Comparison of ENCODE assay signal across 27 cellular contexts in the genomic region with DNA sequence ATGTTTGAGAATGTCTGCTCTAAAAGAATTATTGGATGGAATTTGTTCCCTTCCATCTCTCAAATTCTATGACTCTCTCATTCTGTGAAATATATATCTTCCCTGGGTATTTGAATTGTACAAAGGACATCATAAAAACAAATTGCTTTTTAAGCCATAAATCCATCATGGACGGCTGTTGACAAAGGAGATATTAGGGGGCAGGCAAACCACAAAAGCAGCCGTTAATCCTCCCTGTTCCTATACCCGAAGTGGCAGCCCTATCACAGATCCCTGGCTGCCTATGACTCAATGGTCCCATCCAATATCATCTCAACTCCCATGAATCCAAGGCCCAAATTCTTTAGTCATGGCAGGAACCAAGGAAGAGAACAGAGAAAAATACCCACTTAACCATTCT. TPM values are rescaled to one million over a fixed set of nuclear protein-coding genes. Genes with fewer than 3 reads are reported as not detected.
DNase-seq lines count a peak whose midpoint lies in the region; ATAC-seq, FAIRE-seq and TF ChIP-seq lines count a peak whose summit lies in the region.
"Had no signal": no experiment of that assay in that cellular context is flagged by ENCODE, and none has a peak within 500 bp of the region (broad histone marks: within the 10 kb centered on the region; RNA-seq: fewer than 3 reads in every experiment).

No MANE protein-coding gene starts in this region.

- H3K9me3 ChIP-seq in K562 (replicated peaks; ENCODE audit: control insufficient read depth, insufficient read depth, low read depth, low read length) = no peaks in the 10 kb centered on the region
- H3K9me3 ChIP-seq in keratinocyte (ENCODE audit: control insufficient read depth, low read depth, low read length) = no peaks in the 10 kb centered on the region
- H3K9me3 ChIP-seq: A549; BE2C; BLaER1 treated with 17β-estradiol and CSF1 and Interleukin-3, amounts not matched to agents 10 nM and 100 nM had no signal

- no peaks in the 10 kb centered on the region; a peak in 1 of 5 replicates for H3K27me3 ChIP-seq in K562 (ENCODE audit: control insufficient read depth in 2 of 2, insufficient read depth in 2 of 2, low read length in 2 of 2)
- H3K27me3 ChIP-seq in keratinocyte (ENCODE audit: control insufficient read depth, extremely low read depth, insufficient read depth, low read length) = no peaks in the 10 kb centered on the region
- H3K27me3 ChIP-seq in dorsolateral prefrontal cortex = peaks cover 0 to 9% (median 0%) of the 10 kb centered on the region in 45 donors
- H3K27me3 ChIP-seq: BLaER1 treated with 17β-estradiol and CSF1 and Interleukin-3, amounts not matched to agents 10 nM and 100 nM had no signal

- H3K36me3 Mint-ChIP-seq in type B pancreatic cell = no peaks in the 10 kb centered on the region
- H3K36me3 Mint-ChIP-seq: CD14-positive monocyte; CD8-positive, alpha-beta memory T cell had no signal

- H3K9ac ChIP-seq in K562 (ENCODE audit: insufficient read depth in 1 of 2, low read depth in 2 of 2, low read length in 2 of 2) = no peak overlapping the region
- no peak overlapping the region for H3K9ac ChIP-seq in keratinocyte (ENCODE audit: control insufficient read depth, extremely low read depth, insufficient read depth, low read length)
- H3K9ac ChIP-seq: BLaER1 treated with 17β-estradiol and CSF1 and Interleukin-3, amounts not matched to agents 10 nM and 100 nM; GM23248 had no signal

- in situ Hi-C loops in K562 (cut with MboI) = no loop called here

- H3K27ac Mint-ChIP-seq in type B pancreatic cell = peak overlapping the region; percentile 53
- H3K27ac Mint-ChIP-seq: CD14-positive monocyte; CD4-positive, alpha-beta T cell had no signal

- CTCF ChIA-PET in K562 (lab: Yijun Ruan, JAX; ENCODE audit: low intra/inter-chr PET ratio) = no interaction called here

- H4K20me1 ChIP-seq in K562 (replicated peaks; ENCODE audit: control insufficient read depth, insufficient read depth, low read length) (no peaks in the 10 kb centered on the region), keratinocyte (ENCODE audit: control insufficient read depth, extremely low read depth, insufficient read depth, low read length) (no peaks in the 10 kb centered on the region)
- H4K20me1 ChIP-seq: BLaER1 treated with 17β-estradiol and CSF1 and Interleukin-3, amounts not matched to agents 10 nM and 100 nM had no signal

- peak; percentile 44; the same call in 1 of the 2 replicates for TF ChIP-seq EP300 in K562 (IDR thresholded peaks at IDR 0.05; ENCODE audit: low read length)

- H3K9me3 Mint-ChIP-seq in type B pancreatic cell = no peaks in the 10 kb centered on the region
- H3K9me3 Mint-ChIP-seq: CD14-positive monocyte; CD4-positive, alpha-beta T cell; CD8-positive, alpha-beta memory T cell had no signal

- H3K36me3 ChIP-seq in K562 (ENCODE audit: control insufficient read depth, insufficient read depth, low read length) (no peaks in the 10 kb centered on the region), keratinocyte (ENCODE audit: control insufficient read depth in 2 of 2, extremely low read depth in 1 of 2, insufficient read depth in 2 of 2, low read length in 2 of 2) (no peaks in the 10 kb centered on the region)
- H3K36me3 ChIP-seq: BE2C; BLaER1 treated with 17β-estradiol and CSF1 and Interleukin-3, amounts not matched to agents 10 nM and 100 nM had no signal

- intact Hi-C loops in K562 (cut with micrococcal nuclease) (no loop called here), dorsolateral prefrontal cortex (cut with DNase I) (loop anchor here (10.0 kb wide), 4 partner anchors 96 to 636 kb away; no protein-coding TSS in a partner anchor)

- WGBS in K562 (ENCODE audit: insufficient coverage, low coverage, missing lambda C conversion rate) = 0% methylated on average over 3 of the region's 3 CpGs

- POLR2A ChIA-PET in K562 (lab: Yijun Ruan, JAX) = interaction anchor here (0.6 kb wide), 1 partner anchor 13 kb away, joined by 3 read pairs; no protein-coding TSS in a partner anchor

- H2AFZ ChIP-seq in K562 (ENCODE audit: low read depth, low read length) = peak overlapping the region; percentile 69
- H2AFZ ChIP-seq in keratinocyte (ENCODE audit: control insufficient read depth, low read length) = no peak overlapping the region
- H2AFZ ChIP-seq: GM23248 had no signal

- DNase-seq in SW480 (ENCODE audit: low spot score) (peak; percentile 41), K562 (ENCODE audit: extremely low read depth in 1 of 4, low spot score in 3 of 4) (peak in 3 of 4 experiments; percentile 24 to 56 (median 53)), keratinocyte (ENCODE audit: low read depth, low spot score) (no peak), type B pancreatic cell (ENCODE audit: extremely low spot score, unreplicated experiment) (no peak), NOMO-1 treated with DMSO at 0.1 percent for 48 hours (lab: John Stamatoyannopoulos, UW; ENCODE audit: unreplicated experiment) (no peak), dorsolateral prefrontal cortex (no peak), HT-29 (ENCODE audit: low spot score) (no peak)
- DNase-seq: 8988T; ACHN; AML-193; BE2C; CD4-positive, alpha-beta T cell; CD8-positive, alpha-beta memory T cell; DMS 273 treated with DMSO at 0.1 percent for 48 hours; DMS79; EL; GDM1; GM23248; H7; HCEC 1CT had no signal

- TF ChIP-seq POLR2A in K562 (conservative IDR thresholded peaks at IDR 0.05) = no peak

- peaks cover 4% of the 10 kb centered on the region for H3K4me1 Mint-ChIP-seq in type B pancreatic cell (ENCODE audit: unreplicated experiment)
- H3K4me1 Mint-ChIP-seq: CD14-positive monocyte; CD8-positive, alpha-beta memory T cell had no signal

- TF ChIP-seq RAD21 in K562 (CRISPR knock-in tag; conservative IDR thresholded peaks at IDR 0.05 in 1 of 2, IDR thresholded peaks at IDR 0.05 in 1 of 2) = no peak

- H3K79me2 ChIP-seq in K562 (ENCODE audit: control insufficient read depth, insufficient read depth, low read length) = no peaks in the 10 kb centered on the region
- no peaks in the 10 kb centered on the region for H3K79me2 ChIP-seq in keratinocyte (ENCODE audit: control insufficient read depth, insufficient read depth, low read length)

- BruUV-seq in K562 (replicated peaks; lab: Mats Ljungman, UMichigan) = no TSS peak

- H3K4me3 Mint-ChIP-seq in type B pancreatic cell = no peak overlapping the region
- H3K4me3 Mint-ChIP-seq: CD14-positive monocyte; CD4-positive, alpha-beta T cell; CD8-positive, alpha-beta memory T cell had no signal

- no peak overlapping the region for H3K4me2 ChIP-seq in K562 (ENCODE audit: insufficient read depth, low read length)
- H3K4me2 ChIP-seq in keratinocyte (ENCODE audit: control insufficient read depth, extremely low read depth, insufficient read depth, low read depth, low read length) = no peak overlapping the region
- H3K4me2 ChIP-seq: A549; BLaER1 treated with 17β-estradiol and CSF1 and Interleukin-3, amounts not matched to agents 10 nM and 100 nM had no signal

- H3K27ac ChIP-seq in K562 (ENCODE audit: extremely low read depth, low read depth, low read length) (no peak overlapping the region; the same call in 2 of the 3 replicates), keratinocyte (ENCODE audit: control insufficient read depth, insufficient read depth, low read length) (no peak overlapping the region), dorsolateral prefrontal cortex (no peak overlapping the region)
- H3K27ac ChIP-seq: A549; BLaER1 treated with 17β-estradiol and CSF1 and Interleukin-3, amounts not matched to agents 10 nM and 100 nM; GM23248 had no signal

- TF ChIP-seq CTCF in K562 (IDR thresholded peaks at IDR 0.05 in 2 of 3, conservative IDR thresholded peaks at IDR 0.05 in 1 of 3; ENCODE audit: insufficient read depth in 2 of 3, low read depth in 1 of 3, low read length in 3 of 3) (no peak), keratinocyte (optimal IDR thresholded peaks at IDR 0.05 in 1 of 3, IDR thresholded peaks at IDR 0.05 in 1 of 3, conservative IDR thresholded peaks at IDR 0.05 in 1 of 3; ENCODE audit: extremely low read depth in 1 of 3, insufficient read depth in 2 of 3, low read length in 3 of 3) (no peak), type B pancreatic cell (conservative IDR thresholded peaks at IDR 0.05) (no peak), dorsolateral prefrontal cortex (IDR thresholded peaks at IDR 0.05 in 54 of 56, conservative IDR thresholded peaks at IDR 0.05 in 2 of 56; ENCODE audit: low read depth in 1 of 56, partially characterized antibody in 56 of 56) (no peak)

- H3K4me3 ChIP-seq in K562 = no peak overlapping the region
- no peak overlapping the region for H3K4me3 ChIP-seq in keratinocyte (ENCODE audit: control insufficient read depth in 2 of 3, extremely low read depth in 1 of 3, insufficient read depth in 2 of 3, low read depth in 1 of 3, low read length in 3 of 3)
- no peak overlapping the region for H3K4me3 ChIP-seq in dorsolateral prefrontal cortex
- H3K4me3 ChIP-seq: A549; BLaER1 treated with 17β-estradiol and CSF1 and Interleukin-3, amounts not matched to agents 10 nM and 100 nM; GM12878; GM23248 had no signal

- peaks cover 31% of the 10 kb centered on the region for H3K27me3 Mint-ChIP-seq in type B pancreatic cell

- no peak for ATAC-seq in K562
- ATAC-seq: A549, GM12878 had no signal

- H3K4me1 ChIP-seq in K562 (replicated peaks in 1 of 2; ENCODE audit: control insufficient read depth in 2 of 2, insufficient read depth in 2 of 2, low read length in 2 of 2) (peaks cover 0 to 38% of the 10 kb centered on the region in 2 experiments; a peak in 3 of 5 replicates), keratinocyte (ENCODE audit: control insufficient read depth, extremely low read depth, insufficient read depth, low read length) (peaks cover 10% of the 10 kb centered on the region)
- H3K4me1 ChIP-seq: A549; BE2C; BLaER1 treated with 17β-estradiol and CSF1 and Interleukin-3, amounts not matched to agents 10 nM and 100 nM had no signal

- H3K9me1 ChIP-seq in K562 (ENCODE audit: control insufficient read depth, insufficient read depth, low read length) (no peaks in the 10 kb centered on the region), keratinocyte (ENCODE audit: control insufficient read depth, extremely low read depth, insufficient read depth, low read length) (no peaks in the 10 kb centered on the region)

- dilution Hi-C loops in keratinocyte (cut with MboI; ENCODE audit: extremely low pct_ligation_motif_present, low sequenced_read_pairs) = no loop called here

- FAIRE-seq in K562 (lab: Jason Lieb, UNC) = peak; percentile 72
- peak; percentile 29 for FAIRE-seq in keratinocyte (lab: Jason Lieb, UNC)
- FAIRE-seq: A549, D721Med, GM12878, GM19239, H1 had no signal

RNA-seq across cellular contexts. Expression of a gene that starts 59.7 kb away (rescaled TPM):
- 16.8 and 45.5 TPM in 2 replicates for total RNA-seq in K562 (2011; cell fraction: chromatin; rRNA removed; ENCODE audit: low replicate concordance)
- 10.3 and 12.8 TPM in 2 replicates for total RNA-seq in K562 (2011; cell fraction: nucleolus; rRNA removed)
- total RNA-seq in K562 (2011; cell fraction: nucleoplasm; rRNA removed) = 31.2 and 39.0 TPM in 2 replicates
- total RNA-seq in K562 (2014; rRNA removed) (17.5 and 18.2 TPM in 2 replicates), K562 (2014; rRNA removed; fragmentation: Illumina TruSeq; extraction: Trizol) (28.1 and 32.4 TPM in 2 replicates), K562 (2015; rRNA removed; fragmentation: Illumina TruSeq; extraction: Trizol) (20.9 and 21.2 TPM in 2 replicates), K562 (2021) (18.7 and 22.1 TPM in 2 replicates), type B pancreatic cell (ENCODE audit: low replicate concordance) (18.5 and 30.4 TPM in 2 replicates), dorsolateral prefrontal cortex (10 to 100 TPM; 20.0 to 50.8 (median 32.7) TPM)
- polyA plus RNA-seq in K562 (2011; rRNA removed) (16.6 and 27.5 TPM in 2 replicates), K562 (2014; fragmentation: Illumina TruSeq; extraction: Trizol) (22.9 and 27.0 TPM in 2 replicates), K562 (2014; fragmentation: Nextera tagmentation; extraction: Ambion mirVana) (10 to 100 TPM; 14.4 to 25.5 TPM), K562 (2014; rRNA removed) (17.3 and 20.6 TPM in 2 replicates), keratinocyte (16.3 to 18.3 TPM (median 16.3 TPM) in 3 replicates)
- 7.5 and 8.8 TPM in 2 replicates for polyA plus RNA-seq in K562 (2011; cell fraction: cytosol; rRNA removed)
- 13.9 and 15.8 TPM in 2 replicates for polyA plus RNA-seq in K562 (2011; cell fraction: nucleus; rRNA removed)
- 18.8 and 19.7 TPM in 2 replicates for polyA plus RNA-seq in K562 (2012)
- polyA minus RNA-seq in K562 (2011; rRNA and poly(A)+ RNA removed) = 35.2 and 38.1 TPM in 2 replicates
- polyA minus RNA-seq in K562 (2011; cell fraction: cytosol; rRNA and poly(A)+ RNA removed) = 16.1 and 17.1 TPM in 2 replicates
- 11.4 and 24.8 TPM in 2 replicates for polyA minus RNA-seq in K562 (2011; cell fraction: nucleus; rRNA and poly(A)+ RNA removed)
- polyA plus RNA-seq in keratinocyte (2011; ENCODE audit: low read depth) = 16.5 TPM
- 11.5 and 15.5 TPM in 2 replicates for polyA plus RNA-seq in keratinocyte (2011; cell fraction: cytosol; rRNA removed)
- polyA plus RNA-seq in keratinocyte (2011; cell fraction: nucleus; rRNA removed) = 15.3 and 16.6 TPM in 2 replicates
- 15.3 and 16.1 TPM in 2 replicates for polyA plus RNA-seq in keratinocyte (2012; ENCODE audit: low replicate concordance)
- 4.2 to 30.7 TPM (median 30.6 TPM) in 3 replicates for polyA minus RNA-seq in keratinocyte
- polyA minus RNA-seq in keratinocyte (2011; cell fraction: cytosol; rRNA and poly(A)+ RNA removed) = 16.7 TPM
- polyA minus RNA-seq in keratinocyte (2011; cell fraction: nucleus; rRNA and poly(A)+ RNA removed) = 8.3 and 16.1 TPM in 2 replicates
- 3.9 and 5.8 TPM in 2 replicates for total RNA-seq in HT-29 (2014; rRNA removed; shearing (Covaris generic))

RNA-seq across cellular contexts. Expression of a gene that starts 59.8 kb away (rescaled TPM):
- 47.4 and 61.0 TPM in 2 replicates for total RNA-seq in K562 (2011; cell fraction: chromatin; rRNA removed; ENCODE audit: low replicate concordance)
- total RNA-seq in K562 (2011; cell fraction: nucleolus; rRNA removed) = 32.5 and 34.3 TPM in 2 replicates
- total RNA-seq in K562 (2011; cell fraction: nucleoplasm; rRNA removed) = 49.2 and 51.2 TPM in 2 replicates
- total RNA-seq in K562 (2014; rRNA removed) = 12.5 and 18.9 TPM in 2 replicates
- total RNA-seq in K562 (2014; rRNA removed; fragmentation: Illumina TruSeq; extraction: Trizol) = 34.6 and 42.7 TPM in 2 replicates
- 33.2 and 39.1 TPM in 2 replicates for total RNA-seq in K562 (2015; rRNA removed; fragmentation: Illumina TruSeq; extraction: Trizol)
- 17.3 and 20.7 TPM in 2 replicates for total RNA-seq in K562 (2021)
- polyA plus RNA-seq in K562 (2011; rRNA removed) = 26.9 and 38.1 TPM in 2 replicates
- 13.5 and 15.3 TPM in 2 replicates for polyA plus RNA-seq in K562 (2011; cell fraction: cytosol; rRNA removed)
- 14.0 and 17.4 TPM in 2 replicates for polyA plus RNA-seq in K562 (2011; cell fraction: nucleus; rRNA removed)
- polyA plus RNA-seq in K562 (2012) = 10.3 and 14.0 TPM in 2 replicates
- polyA plus RNA-seq in K562 (2014; fragmentation: Illumina TruSeq; extraction: Trizol) = 23.3 and 28.0 TPM in 2 replicates
- polyA plus RNA-seq in K562 (2014; fragmentation: Nextera tagmentation; extraction: Ambion mirVana) = 10 to 100 TPM in 1 of 2 experiments, 1 to 10 TPM in 1; 9.5 to 11.0 TPM
- 14.2 and 18.6 TPM in 2 replicates for polyA plus RNA-seq in K562 (2014; rRNA removed)
- polyA minus RNA-seq in K562 (2011; rRNA and poly(A)+ RNA removed) = 76.2 and 91.3 TPM in 2 replicates
- 15.8 and 32.4 TPM in 2 replicates for polyA minus RNA-seq in K562 (2011; cell fraction: cytosol; rRNA and poly(A)+ RNA removed)
- polyA minus RNA-seq in K562 (2011; cell fraction: nucleus; rRNA and poly(A)+ RNA removed) = 29.1 and 50.2 TPM in 2 replicates
- 35.8 to 49.0 TPM (median 43.4 TPM) in 3 replicates for polyA plus RNA-seq in keratinocyte
- 14.0 TPM for polyA plus RNA-seq in keratinocyte (2011; ENCODE audit: low read depth)
- polyA plus RNA-seq in keratinocyte (2011; cell fraction: cytosol; rRNA removed) = 6.6 and 18.5 TPM in 2 replicates
- polyA plus RNA-seq in keratinocyte (2011; cell fraction: nucleus; rRNA removed) = 41.8 and 55.3 TPM in 2 replicates
- 14.9 and 25.7 TPM in 2 replicates for polyA plus RNA-seq in keratinocyte (2012; ENCODE audit: low replicate concordance)
- 30.1 to 97.2 TPM (median 89.8 TPM) in 3 replicates for polyA minus RNA-seq in keratinocyte
- 24.6 TPM for polyA minus RNA-seq in keratinocyte (2011; cell fraction: cytosol; rRNA and poly(A)+ RNA removed)
- polyA minus RNA-seq in keratinocyte (2011; cell fraction: nucleus; rRNA and poly(A)+ RNA removed) = 123 and 172 TPM in 2 replicates
- 35.4 and 37.9 TPM in 2 replicates for total RNA-seq in type B pancreatic cell (ENCODE audit: low replicate concordance)
- 10 to 100 TPM; 25.7 to 62.3 (median 41.0) TPM for total RNA-seq in dorsolateral prefrontal cortex
- total RNA-seq in HT-29 (2014; rRNA removed; shearing (Covaris generic)) = 12.5 and 17.1 TPM in 2 replicates

Comparison
In these comparisons a context has a peak if more than half of its experiments do, and no peak if none do; other contexts are left out.
1. DNase-seq: peak in SW480 (single experiment) and K562 (3 of 4); none in keratinocyte (single experiment), type B pancreatic cell (single experiment), NOMO-1 treated with DMSO at 0.1 percent for 48 hours (single experiment), dorsolateral prefrontal cortex (0 of 10) and HT-29 (single experiment).